ENCODE assay signal across 9 cellular contexts in the genomic region with DNA sequence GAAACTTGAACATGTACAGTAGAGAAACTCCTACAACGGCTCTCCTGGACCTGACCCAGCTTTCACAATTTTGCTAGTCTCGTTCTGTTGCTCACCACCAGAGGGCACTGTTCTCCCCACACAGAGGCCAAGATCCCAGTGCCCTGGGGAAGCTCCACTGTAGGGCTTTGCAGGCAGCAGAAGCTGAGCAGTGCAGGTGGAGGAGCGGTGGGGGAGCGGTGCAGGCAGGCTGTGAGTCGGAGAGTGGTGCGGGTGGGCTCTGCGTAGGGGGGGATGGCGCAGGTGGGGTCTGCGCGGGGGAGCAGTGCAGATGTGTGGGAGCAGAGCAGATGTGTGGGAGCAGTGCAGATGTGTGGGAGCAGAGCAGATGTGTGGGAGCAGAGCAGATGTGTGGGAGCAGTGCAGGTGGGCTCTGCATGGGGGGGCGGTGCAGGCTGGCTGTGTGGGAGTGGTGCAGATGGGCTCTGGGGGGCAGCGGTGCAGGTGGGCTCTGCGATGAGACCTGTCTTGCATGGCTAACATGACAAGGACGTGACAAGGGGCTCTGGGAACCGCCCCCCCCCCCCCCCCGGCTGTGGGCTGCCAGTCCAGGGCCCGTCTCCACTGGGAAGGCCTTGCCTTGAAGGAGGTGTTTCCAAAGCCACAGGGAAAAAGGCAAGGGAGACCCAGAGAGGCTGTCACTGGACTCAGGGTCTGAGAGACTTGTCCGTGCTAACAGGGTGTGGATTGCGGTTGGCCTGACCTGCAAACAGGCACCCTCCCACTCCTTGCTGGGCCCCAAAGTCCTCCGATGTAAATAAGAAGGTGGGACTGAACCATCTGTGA. TPM values are rescaled to one million over a fixed set of nuclear protein-coding genes. Genes with fewer than 3 reads are reported as not detected.
DNase-seq lines count a peak whose midpoint lies in the region; ATAC-seq and TF ChIP-seq lines count a peak whose summit lies in the region.
"Had no signal": no experiment of that assay in that cellular context is flagged by ENCODE, and none has a peak within 500 bp of the region (broad histone marks: within the 10 kb centered on the region; RNA-seq: fewer than 3 reads in every experiment).

No MANE protein-coding gene starts in this region.

- H3K9me3 ChIP-seq in adipocyte (ENCODE audit: control insufficient read depth, low read length) (peaks cover 6% of the 10 kb centered on the region), heart left ventricle (peaks cover 0 to 6% (median 0%) of the 10 kb centered on the region in 12 donors)

- peak; percentile 88 for DNase-seq in GM10266 (ENCODE audit: extremely low spot score)
- DNase-seq in NCI-H146 (lab: John Stamatoyannopoulos, UW), result peak; percentile 89
- DNase-seq in T follicular helper cell (ENCODE audit: low read depth), result peak; percentile 68
- peak; percentile 92 for DNase-seq in adipocyte (ENCODE audit: low read depth)
- peak in 4 of 5 donors; percentile 79 to 88 (median 82) for DNase-seq in heart left ventricle
- DNase-seq in renal cortical epithelial cell (ENCODE audit: low read depth), result peak; percentile 85
- DNase-seq in mesenteric fat pad (ENCODE audit: low spot score), result no peak

- H3K27me3 ChIP-seq in adipocyte (replicated peaks; ENCODE audit: control insufficient read depth, insufficient read depth, low read length) (peaks cover 38% of the 10 kb centered on the region), heart left ventricle (peaks cover 0 to 24% (median 0%) of the 10 kb centered on the region in 9 donors)

- TF ChIP-seq POLR2A in heart left ventricle (IDR thresholded peaks at IDR 0.05), result no peak

- WGBS in heart left ventricle, 4 donors, result 37 to 43% (median 38%) methylated on average over 13 to 20 of the region's 20 CpGs

- no peaks in the 10 kb centered on the region for H3K4me1 ChIP-seq in adipocyte (ENCODE audit: control insufficient read depth, insufficient read depth, low read length)
- H3K4me1 ChIP-seq in heart left ventricle, result peaks cover 0 to 8% (median 0%) of the 10 kb centered on the region in 12 donors

- TF ChIP-seq CTCF in GM10266 (IDR thresholded peaks at IDR 0.05; ENCODE audit: control insufficient read depth, insufficient read depth, low read depth, missing control alignments) (peak; percentile 86), heart left ventricle (IDR thresholded peaks at IDR 0.05) (peak; percentile 78 to 88 (median 83))

- intact Hi-C loops in heart left ventricle (cut with DNase I), result loop anchor here (1.0 to 10.0 kb wide), 9 partner anchors 24 to 592 kb away; no protein-coding TSS in a partner anchor

- no peak overlapping the region for H3K4me3 ChIP-seq in adipocyte (ENCODE audit: low read length)
- H3K4me3 ChIP-seq in heart left ventricle, result no peak overlapping the region
- H3K4me3 ChIP-seq: skin epidermis had no signal

- ATAC-seq in HG02642 (IDR thresholded peaks at IDR 0.05; ENCODE audit: poor library complexity, unreplicated experiment) (peak; percentile 84), heart left ventricle (peak; percentile 76 to 94 (median 92))

- H3K27ac ChIP-seq in heart left ventricle, result no peak overlapping the region
- H3K27ac ChIP-seq: skin epidermis had no signal

- H3K9ac ChIP-seq in adipocyte (ENCODE audit: low read length), result no peak overlapping the region

- H3K36me3 ChIP-seq in adipocyte (ENCODE audit: control insufficient read depth, insufficient read depth, low read length, severe bottlenecking), result no peaks in the 10 kb centered on the region
- no peaks in the 10 kb centered on the region for H3K36me3 ChIP-seq in heart left ventricle

RNA-seq across cellular contexts. Expression of gene CYS1, which starts 7.3 kb away (rescaled TPM):
- total RNA-seq in heart left ventricle (1 to 10 TPM; 1.3 to 9.1 (median 2.6) TPM), renal cortical epithelial cell (34.2 and 223 TPM in 2 replicates), mesenteric fat pad (0.80 TPM)
- 1 to 10 TPM in 1 of 2 donors, under 1 TPM in 1; 0.42 to 1.3 TPM for polyA plus RNA-seq in heart left ventricle

RNA-seq across cellular contexts. Expression of gene KLF11, which starts 29.5 kb away (rescaled TPM):
- total RNA-seq in heart left ventricle, result 10 to 100 TPM; 11.8 to 43.8 (median 21.4) TPM
- polyA plus RNA-seq in heart left ventricle, result 1 to 10 TPM; 5.4 to 8.0 TPM
- total RNA-seq in renal cortical epithelial cell, result 8.2 and 16.2 TPM in 2 replicates
- 66.7 TPM for total RNA-seq in mesenteric fat pad

RNA-seq across cellular contexts. Expression of gene RRM2, which starts 49.7 kb away (rescaled TPM):
- total RNA-seq in heart left ventricle (10 to 100 TPM in 1 of 9 donors, 1 to 10 TPM in 4, under 1 TPM in 3, not detected in 1; 0.09 to 32.6 (median 1.3) TPM), renal cortical epithelial cell (3.4 and 17.9 TPM in 2 replicates), mesenteric fat pad (0.22 TPM)
- under 1 TPM; 0.08 to 0.44 TPM for polyA plus RNA-seq in heart left ventricle
